In the genomic region with DNA sequence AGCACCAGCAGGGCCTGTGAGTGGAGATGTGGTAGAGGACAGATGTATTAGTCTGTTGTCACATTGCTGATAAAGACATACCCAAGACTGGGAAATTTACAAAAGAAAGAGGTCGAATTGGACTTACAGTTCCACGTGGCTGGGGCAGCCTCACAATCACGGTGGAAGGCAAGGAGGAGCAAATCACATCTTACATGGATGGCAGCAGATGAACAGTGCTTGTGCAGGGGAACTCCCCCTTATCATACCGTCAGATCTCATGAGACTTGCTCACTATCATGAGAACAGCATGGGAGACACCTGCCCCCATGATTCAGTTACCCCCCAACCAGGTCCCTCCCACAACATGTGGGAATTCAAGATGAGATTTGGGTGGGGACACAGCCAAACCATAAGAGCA, we compare ENCODE assay signal across 23 cellular contexts.
"Had no signal": no experiment of that assay in that cellular context is flagged by ENCODE, and none has a peak within 500 bp of the region (broad histone marks: within the 10 kb centered on the region; RNA-seq: fewer than 3 reads in every experiment).

No MANE protein-coding gene starts in this region.

- H3K9me3 ChIP-seq: lower lobe of right lung had no signal

- DNase-seq: dermis blood vessel endothelial cell; dorsolateral prefrontal cortex; effector CD4-positive, alpha-beta T cell; effector memory CD4-positive, alpha-beta T cell; foreskin keratinocyte; heart left ventricle; hypothalamus; immature natural killer cell; left cardiac atrium; left lung; left ventricle myocardium superior; lower lobe of right lung; mesenchymal stem cell; mucosa of descending colon; naive B cell; naive thymus-derived CD8-positive, alpha-beta T cell had no signal

- H3K4me1 ChIP-seq: esophagus muscularis mucosa, foreskin keratinocyte, gastroesophageal sphincter, heart left ventricle, left lung, lower lobe of right lung had no signal

- ATAC-seq: foreskin keratinocyte; gastroesophageal sphincter; heart left ventricle; left cardiac atrium; left lung; left ventricle myocardium superior; lower lobe of right lung; mucosa of descending colon; naive thymus-derived CD8-positive, alpha-beta T cell had no signal

- H3K27me3 ChIP-seq: foreskin keratinocyte had no signal

- H3K4me3 ChIP-seq: coronary artery, dorsolateral prefrontal cortex, esophagus muscularis mucosa, gastroesophageal sphincter, heart left ventricle, hepatocyte, left lung, lower lobe of right lung, mucosa of descending colon had no signal

- H3K36me3 ChIP-seq: esophagus muscularis mucosa, gastroesophageal sphincter, heart left ventricle, left lung, lower lobe of right lung had no signal

- FAIRE-seq: endothelial cell of umbilical vein, frontal cortex, keratinocyte had no signal

- H2AFZ ChIP-seq: hepatocyte had no signal

- H3K79me2 ChIP-seq: hepatocyte had no signal

- H3K27ac ChIP-seq: coronary artery, dorsolateral prefrontal cortex, esophagus muscularis mucosa, foreskin keratinocyte, gastroesophageal sphincter, heart left ventricle, hepatocyte, left lung, lower lobe of right lung had no signal

- H3K4me2 ChIP-seq: hepatocyte had no signal
